ENCODE assay signal across 18 cellular contexts in genomic region chr5:93107141-93107540, GRCh38.
A peak's percentile ranks its signal among the peaks of the same experiment; 100 is the strongest.
DNase-seq lines count a peak whose midpoint lies in the region; ATAC-seq and TF ChIP-seq lines count a peak whose summit lies in the region.
"Had no signal": no experiment of that assay in that cellular context is flagged by ENCODE, and none has a peak within 500 bp of the region (broad histone marks: within the 10 kb centered on the region; RNA-seq: fewer than 3 reads in every experiment).

No MANE protein-coding gene starts in this region.

- H3F3A ChIP-seq in SK-N-SH (replicated peaks; ENCODE audit: insufficient read depth): no peaks in the 10 kb centered on the region

- H3K4me1 ChIP-seq in SK-N-SH (ENCODE audit: control insufficient read depth in 1 of 2, insufficient read depth in 2 of 2, low read depth in 1 of 2, low read length in 1 of 2) (peaks cover 0 to 15% of the 10 kb centered on the region in 2 experiments; a peak in 2 of 4 replicates), mesenchymal stem cell (ENCODE audit: control insufficient read depth, insufficient read depth, low read depth, low read length) (no peaks in the 10 kb centered on the region), subcutaneous abdominal adipose tissue (ENCODE audit: control insufficient read depth in 5 of 5, insufficient read depth in 5 of 5, low read length in 5 of 5) (peaks cover 0 to 20% (median 6%) of the 10 kb centered on the region in 5 donors), gastrocnemius medialis (no peaks in the 10 kb centered on the region)

- TF ChIP-seq RAD21 in SK-N-SH (IDR thresholded peaks at IDR 0.05; ENCODE audit: low read length): no peak; the same call in 1 of the 2 replicates

- H4K91ac ChIP-seq in mesenchymal stem cell (ENCODE audit: low read length): no peak overlapping the region

- H3K9me3 Mint-ChIP-seq in effector memory CD8-positive, alpha-beta T cell: peaks cover 0 to 8% of the 10 kb centered on the region in 2 donors
- H3K9me3 Mint-ChIP-seq: H9 had no signal

- DNase-seq in NCI-H1417 (lab: John Stamatoyannopoulos, UW) (peak in 2 of 3 experiments; percentile 2 to 57), NCI-H1417 treated with DMSO at 0.1 percent for 48 hours (lab: John Stamatoyannopoulos, UW) (no peak), SK-N-SH (peak; percentile 15), mesenchymal stem cell (peak; percentile 61), gastrocnemius medialis (no peak)
- no peak for DNase-seq in effector memory CD8-positive, alpha-beta T cell
- DNase-seq: DMS79 treated with DMSO at 0.1 percent for 48 hours, H9, Kasumi-1, MG63, NCI-H1048, NCI-H1694 treated with DMSO at 0.1 percent for 48 hours, NCI-H524, OCI-M1, SHP77 had no signal

- peak overlapping the region in 1 of 2 experiments; percentile 39 for H2BK12ac ChIP-seq in mesenchymal stem cell (ENCODE audit: low read length in 2 of 2)

- H4K20me1 ChIP-seq in SK-N-SH (ENCODE audit: insufficient read depth): no peaks in the 10 kb centered on the region

- no peak overlapping the region for H3K14ac ChIP-seq in mesenchymal stem cell (ENCODE audit: low read length in 2 of 2)

- TF ChIP-seq CTCF in SK-N-SH (IDR thresholded peaks at IDR 0.05) (no peak), gastrocnemius medialis (IDR thresholded peaks at IDR 0.05 in 4 of 5, conservative IDR thresholded peaks at IDR 0.05 in 1 of 5) (no peak)

- H3K4me3 ChIP-seq in SK-N-SH (ENCODE audit: low read depth in 2 of 2, low read length in 1 of 2) (no peak overlapping the region), mesenchymal stem cell (ENCODE audit: insufficient read depth in 1 of 2, low read depth in 1 of 2, low read length in 2 of 2) (no peak overlapping the region), subcutaneous abdominal adipose tissue (ENCODE audit: low read depth in 1 of 5, low read length in 5 of 5) (no peak overlapping the region), gastrocnemius medialis (no peak overlapping the region)
- H3K4me3 ChIP-seq: MG63 had no signal

- H3K9me3 ChIP-seq in SK-N-SH (no peaks in the 10 kb centered on the region), mesenchymal stem cell (ENCODE audit: control insufficient read depth, low read length) (no peaks in the 10 kb centered on the region), subcutaneous abdominal adipose tissue (ENCODE audit: control insufficient read depth in 5 of 5, low read length in 5 of 5) (no peaks in the 10 kb centered on the region), gastrocnemius medialis (no peaks in the 10 kb centered on the region)
- H3K9me3 ChIP-seq: MG63 had no signal

- no peaks in the 10 kb centered on the region for H3K36me3 Mint-ChIP-seq in effector memory CD8-positive, alpha-beta T cell (ENCODE audit: insufficient read depth)

- H2BK15ac ChIP-seq in mesenchymal stem cell (ENCODE audit: low read depth, poor library complexity, severe bottlenecking): no peak overlapping the region

- ATAC-seq in gastrocnemius medialis (no peak), GM19463 (IDR thresholded peaks at IDR 0.05; ENCODE audit: unreplicated experiment) (no peak)
- ATAC-seq in effector memory CD8-positive, alpha-beta T cell (replicated peaks): no peak

- no peaks in the 10 kb centered on the region for H3K9me2 ChIP-seq in SK-N-SH

- H3K9ac ChIP-seq in SK-N-SH (no peak overlapping the region), mesenchymal stem cell (ENCODE audit: low read length) (no peak overlapping the region), subcutaneous abdominal adipose tissue (ENCODE audit: low read length in 5 of 5) (peak overlapping the region in 1 of 5 donors; percentile 2)

- no peak overlapping the region for H4K8ac ChIP-seq in mesenchymal stem cell (ENCODE audit: low read length)

- CTCF ChIA-PET in SK-N-SH (lab: Yijun Ruan, JAX): interaction anchor here (0.6 kb wide), 1 partner anchor 781 kb away, joined by 3 read pairs; no protein-coding TSS in a partner anchor

- no peaks in the 10 kb centered on the region for H3K27me3 ChIP-seq in SK-N-SH (ENCODE audit: insufficient read depth)
- no peaks in the 10 kb centered on the region for H3K27me3 ChIP-seq in mesenchymal stem cell (ENCODE audit: control insufficient read depth in 1 of 2, insufficient read depth in 1 of 2, low read length in 2 of 2)
- no peaks in the 10 kb centered on the region for H3K27me3 ChIP-seq in subcutaneous abdominal adipose tissue (ENCODE audit: control insufficient read depth in 5 of 5, insufficient read depth in 4 of 5, low read length in 5 of 5)
- no peaks in the 10 kb centered on the region for H3K27me3 ChIP-seq in gastrocnemius medialis
- H3K27me3 ChIP-seq: MG63 had no signal

- no peak overlapping the region for H3K4ac ChIP-seq in mesenchymal stem cell (ENCODE audit: low read depth in 1 of 2, low read length in 2 of 2)

- H3K23ac ChIP-seq in mesenchymal stem cell (ENCODE audit: low read length in 2 of 2): no peak overlapping the region

- in situ Hi-C loops in gastrocnemius medialis (cut with MboI; ENCODE audit: low sequenced_read_pairs in 4 of 4): no loop called here

- H3K18ac ChIP-seq in mesenchymal stem cell (ENCODE audit: low read depth in 1 of 2, low read length in 2 of 2): peak overlapping the region in 1 of 2 experiments; percentile 34

- H3K79me2 ChIP-seq in SK-N-SH (ENCODE audit: insufficient read depth): no peaks in the 10 kb centered on the region

- H2BK5ac ChIP-seq in mesenchymal stem cell (ENCODE audit: low read depth, low read length, poor library complexity, severe bottlenecking): no peak overlapping the region

- no peaks in the 10 kb centered on the region for H3K4me1 Mint-ChIP-seq in effector memory CD8-positive, alpha-beta T cell (ENCODE audit: low read depth in 2 of 2)
- H3K4me1 Mint-ChIP-seq: H9 had no signal

- H3K27ac ChIP-seq in SK-N-SH (ENCODE audit: low read depth in 2 of 2, low read length in 1 of 2): peak overlapping the region in 1 of 2 experiments; percentile 80; a peak in 2 of 4 replicates
- no peak overlapping the region for H3K27ac ChIP-seq in mesenchymal stem cell (ENCODE audit: low read length, poor library complexity, severe bottlenecking)
- H3K27ac ChIP-seq in subcutaneous abdominal adipose tissue (ENCODE audit: low read depth, low read length): peak overlapping the region; percentile 3
- no peak overlapping the region for H3K27ac ChIP-seq in gastrocnemius medialis
- H3K27ac ChIP-seq: 22Rv1 had no signal

- intact Hi-C loops in gastrocnemius medialis (cut with DNase I; ENCODE audit: low total_unique reads): no loop called here

- TF ChIP-seq EP300 in SK-N-SH (IDR thresholded peaks at IDR 0.05; ENCODE audit: borderline replicate concordance in 1 of 2, low read depth in 1 of 2, low read length in 1 of 2): peak in 1 of 2 experiments; percentile 91; a peak in 2 of 4 replicates

- H3K36me3 ChIP-seq in SK-N-SH (replicated peaks in 1 of 2; ENCODE audit: control insufficient read depth in 1 of 2, insufficient read depth in 2 of 2, low read length in 1 of 2): no peaks in the 10 kb centered on the region
- H3K36me3 ChIP-seq in mesenchymal stem cell (ENCODE audit: control insufficient read depth in 1 of 2, insufficient read depth in 2 of 2, low read depth in 1 of 2, low read length in 2 of 2): no peaks in the 10 kb centered on the region
- no peaks in the 10 kb centered on the region for H3K36me3 ChIP-seq in subcutaneous abdominal adipose tissue (ENCODE audit: control insufficient read depth in 5 of 5, insufficient read depth in 5 of 5, low read length in 5 of 5)
- H3K36me3 ChIP-seq in gastrocnemius medialis: no peaks in the 10 kb centered on the region
- H3K36me3 ChIP-seq: MG63 had no signal

- H2AK5ac ChIP-seq in mesenchymal stem cell (ENCODE audit: low read length, severe bottlenecking): no peak overlapping the region

- H3K27me3 Mint-ChIP-seq in effector memory CD8-positive, alpha-beta T cell: no peaks in the 10 kb centered on the region

- WGBS in SK-N-SH (ENCODE audit: low lambda C conversion rate): 43% methylated on average over 1 of the region's 1 CpG
- WGBS in mesenchymal stem cell: no CpG with 5 or more reads among the region's 1 CpG

- no peak overlapping the region for H3K27ac Mint-ChIP-seq in effector memory CD8-positive, alpha-beta T cell
- H3K27ac Mint-ChIP-seq: H9 had no signal

- no peak overlapping the region for H2AFZ ChIP-seq in SK-N-SH (ENCODE audit: low read depth)
- H2AFZ ChIP-seq in mesenchymal stem cell (ENCODE audit: low read depth, low read length): no peak overlapping the region

- TF ChIP-seq POLR2A in gastrocnemius medialis (IDR thresholded peaks at IDR 0.05): no peak

- H3K4me3 Mint-ChIP-seq in effector memory CD8-positive, alpha-beta T cell: no peak overlapping the region
- H3K4me3 Mint-ChIP-seq: H9 had no signal

- POLR2A ChIA-PET in SK-N-SH (lab: Yijun Ruan, JAX): no interaction called here

- H3K4me2 ChIP-seq in SK-N-SH: no peak overlapping the region
- no peak overlapping the region for H3K4me2 ChIP-seq in mesenchymal stem cell (ENCODE audit: low read length, poor library complexity, severe bottlenecking)

- no peak overlapping the region for H2BK120ac ChIP-seq in mesenchymal stem cell (ENCODE audit: low read depth, low read length)

- H3K79me1 ChIP-seq in mesenchymal stem cell (replicated peaks; ENCODE audit: low read length, poor library complexity, severe bottlenecking): no peaks in the 10 kb centered on the region

TF ChIP-seq in SK-N-SH, 30 proteins besides CTCF, POLR2A, EP300 and RAD21 (continues in another document):
- TF ChIP-seq RCOR1 (IDR thresholded peaks at IDR 0.05; ENCODE audit: low read length): no peak
- TF ChIP-seq IRF3 (IDR thresholded peaks at IDR 0.05; ENCODE audit: low read depth, low read length): no peak
- no peak for TF ChIP-seq RXRA (IDR thresholded peaks at IDR 0.05; ENCODE audit: borderline replicate concordance, low read depth)

Comparison
In these comparisons a context has a peak if more than half of its experiments do, and no peak if none do; other contexts are left out.
1. DNase-seq: peak in NCI-H1417 (2 of 3), SK-N-SH (single experiment) and mesenchymal stem cell (single experiment); none in NCI-H1417 treated with DMSO at 0.1 percent for 48 hours (single experiment), gastrocnemius medialis (0 of 2) and effector memory CD8-positive, alpha-beta T cell (0 of 3).